ENCODE assay signal across 1 cellular context in genomic region chr11:9930562-9931331, GRCh38.
TF ChIP-seq lines count a peak whose summit lies in the region.
"Not testable (repeated sequence)": the region's sequence is repeated elsewhere in the genome, so short reads cannot be mapped to it uniquely, and the experiment has no call there.

No MANE protein-coding gene starts in this region.

TF ChIP-seq in HepG2, 621 proteins besides CTCF, POLR2A, EP300 and RAD21 (continued from another document and continues in another):
- TF ChIP-seq, protein P1, sequence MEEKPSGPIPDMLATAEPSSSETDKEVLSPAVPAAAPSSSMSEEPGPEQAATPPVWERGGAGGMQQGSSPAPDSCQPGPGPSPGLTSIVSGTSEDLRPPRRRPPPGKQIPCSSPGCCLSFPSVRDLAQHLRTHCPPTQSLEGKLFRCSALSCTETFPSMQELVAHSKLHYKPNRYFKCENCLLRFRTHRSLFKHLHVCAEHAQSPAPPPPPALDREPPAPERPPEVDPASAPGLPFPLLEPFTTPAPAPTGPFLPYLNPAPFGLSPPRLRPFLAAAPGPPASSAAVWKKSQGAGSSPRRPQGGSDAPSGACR (CRISPR knock-in tag; IDR thresholded peaks at IDR 0.05) = peak; percentile 76; the same call in 1 of the 2 replicates
- peak; percentile 48; the same call in 1 of the 2 replicates for TF ChIP-seq POLR2G (IDR thresholded peaks at IDR 0.05; ENCODE audit: low read depth, low read length)
- TF ChIP-seq HNF1A (IDR thresholded peaks at IDR 0.05; ENCODE audit: low read depth); ZHX2 (CRISPR knock-in tag; IDR thresholded peaks at IDR 0.05; ENCODE audit: borderline replicate concordance): not testable (repeated sequence)
- peak; percentile 51; the same call in 1 of the 2 replicates for TF ChIP-seq HNF1A (CRISPR knock-in tag; IDR thresholded peaks at IDR 0.05; ENCODE audit: borderline replicate concordance)
- TF ChIP-seq, protein P2, sequence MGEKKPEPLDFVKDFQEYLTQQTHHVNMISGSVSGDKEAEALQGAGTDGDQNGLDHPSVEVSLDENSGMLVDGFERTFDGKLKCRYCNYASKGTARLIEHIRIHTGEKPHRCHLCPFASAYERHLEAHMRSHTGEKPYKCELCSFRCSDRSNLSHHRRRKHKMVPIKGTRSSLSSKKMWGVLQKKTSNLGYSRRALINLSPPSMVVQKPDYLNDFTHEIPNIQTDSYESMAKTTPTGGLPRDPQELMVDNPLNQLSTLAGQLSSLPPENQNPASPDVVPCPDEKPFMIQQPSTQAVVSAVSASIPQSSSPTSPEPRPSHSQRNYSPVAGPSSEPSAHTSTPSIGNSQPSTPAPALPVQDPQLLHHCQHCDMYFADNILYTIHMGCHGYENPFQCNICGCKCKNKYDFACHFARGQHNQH (CRISPR knock-in tag; IDR thresholded peaks at IDR 0.05) = peak; percentile 62; the same call in 1 of the 2 replicates
- peak; percentile 86 for TF ChIP-seq ZNF784 (CRISPR knock-in tag; IDR thresholded peaks at IDR 0.05; ENCODE audit: borderline replicate concordance)
- TF ChIP-seq ZFY (CRISPR knock-in tag; IDR thresholded peaks at IDR 0.05) = peak; percentile 64
- peak; percentile 93 for TF ChIP-seq HNF4A (CRISPR knock-in tag; IDR thresholded peaks at IDR 0.05)
- TF ChIP-seq, protein P3, sequence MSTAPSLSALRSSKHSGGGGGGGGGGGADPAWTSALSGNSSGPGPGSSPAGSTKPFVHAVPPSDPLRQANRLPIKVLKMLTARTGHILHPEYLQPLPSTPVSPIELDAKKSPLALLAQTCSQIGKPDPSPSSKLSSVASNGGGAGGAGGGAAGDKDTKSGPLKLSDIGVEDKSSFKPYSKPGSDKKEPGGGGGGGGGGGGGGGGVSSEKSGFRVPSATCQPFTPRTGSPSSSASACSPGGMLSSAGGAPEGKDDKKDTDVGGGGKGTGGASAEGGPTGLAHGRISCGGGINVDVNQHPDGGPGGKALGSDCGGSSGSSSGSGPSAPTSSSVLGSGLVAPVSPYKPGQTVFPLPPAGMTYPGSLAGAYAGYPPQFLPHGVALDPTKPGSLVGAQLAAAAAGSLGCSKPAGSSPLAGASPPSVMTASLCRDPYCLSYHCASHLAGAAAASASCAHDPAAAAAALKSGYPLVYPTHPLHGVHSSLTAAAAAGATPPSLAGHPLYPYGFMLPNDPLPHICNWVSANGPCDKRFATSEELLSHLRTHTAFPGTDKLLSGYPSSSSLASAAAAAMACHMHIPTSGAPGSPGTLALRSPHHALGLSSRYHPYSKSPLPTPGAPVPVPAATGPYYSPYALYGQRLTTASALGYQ (CRISPR knock-in tag; IDR thresholded peaks at IDR 0.05) = peak; percentile 73; the same call in 1 of the 2 replicates
- TF ChIP-seq, protein P4, sequence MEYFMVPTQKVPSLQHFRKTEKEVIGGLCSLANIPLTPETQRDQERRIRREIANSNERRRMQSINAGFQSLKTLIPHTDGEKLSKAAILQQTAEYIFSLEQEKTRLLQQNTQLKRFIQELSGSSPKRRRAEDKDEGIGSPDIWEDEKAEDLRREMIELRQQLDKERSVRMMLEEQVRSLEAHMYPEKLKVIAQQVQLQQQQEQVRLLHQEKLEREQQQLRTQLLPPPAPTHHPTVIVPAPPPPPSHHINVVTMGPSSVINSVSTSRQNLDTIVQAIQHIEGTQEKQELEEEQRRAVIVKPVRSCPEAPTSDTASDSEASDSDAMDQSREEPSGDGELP (IDR thresholded peaks at IDR 0.05; ENCODE audit: borderline replicate concordance, low read depth) = peak; percentile 56; the same call in 1 of the 2 replicates
- peak; percentile 62; the same call in 1 of the 2 replicates for TF ChIP-seq MEIS1 (CRISPR knock-in tag; IDR thresholded peaks at IDR 0.05; ENCODE audit: borderline replicate concordance)
- TF ChIP-seq DRAP1 (CRISPR knock-in tag; IDR thresholded peaks at IDR 0.05) = peak; percentile 93
- TF ChIP-seq ZNF607 (CRISPR knock-in tag; IDR thresholded peaks at IDR 0.05; ENCODE audit: borderline replicate concordance) = peak; percentile 72; the same call in 1 of the 2 replicates
- TF ChIP-seq ZNF891 (CRISPR knock-in tag; IDR thresholded peaks at IDR 0.05) = 0 out of 2 replicates have a peak, but pooled peaks have one; percentile 68
- peak; percentile 54; the same call in 1 of the 2 replicates for TF ChIP-seq ZMYM3 (CRISPR knock-in tag; IDR thresholded peaks at IDR 0.05)
- TF ChIP-seq CBFB (CRISPR knock-in tag; IDR thresholded peaks at IDR 0.05) = 0 out of 2 replicates have a peak, but pooled peaks have one; percentile 37
- TF ChIP-seq YEATS2 (CRISPR knock-in tag; IDR thresholded peaks at IDR 0.05; ENCODE audit: borderline replicate concordance) = peak; percentile 41; the same call in 1 of the 2 replicates
- 0 out of 2 replicates have a peak, but pooled peaks have one; percentile 35 for TF ChIP-seq ZHX2 (IDR thresholded peaks at IDR 0.05; ENCODE audit: low read depth)
- TF ChIP-seq ZMYM2 (CRISPR knock-in tag; IDR thresholded peaks at IDR 0.05) = peak; percentile 56; the same call in 1 of the 2 replicates
- TF ChIP-seq ZNF747 (CRISPR knock-in tag; IDR thresholded peaks at IDR 0.05; ENCODE audit: borderline replicate concordance) = peak; percentile 56; the same call in 1 of the 2 replicates
- TF ChIP-seq ZNF263 (CRISPR knock-in tag; IDR thresholded peaks at IDR 0.05) = 0 out of 2 replicates have a peak, but pooled peaks have one; percentile 52
- TF ChIP-seq TAF1 (CRISPR knock-in tag; IDR thresholded peaks at IDR 0.05) = peak; percentile 58
- peak; percentile 74; the same call in 1 of the 2 replicates for TF ChIP-seq HDAC1 (CRISPR knock-in tag; IDR thresholded peaks at IDR 0.05)
- TF ChIP-seq ZNF407 (CRISPR knock-in tag; IDR thresholded peaks at IDR 0.05; ENCODE audit: not compliant biosample characterization) = peak; percentile 31
